Comparison of ENCODE assay signal across 10 cellular contexts in genomic region chr10:97673736-97674525, GRCh38. TPM values are rescaled to one million over a fixed set of nuclear protein-coding genes. Genes with fewer than 3 reads are reported as not detected.
DNase-seq lines count a peak whose midpoint lies in the region; ATAC-seq and TF ChIP-seq lines count a peak whose summit lies in the region.
"Had no signal": no experiment of that assay in that cellular context is flagged by ENCODE, and none has a peak within 500 bp of the region (broad histone marks: within the 10 kb centered on the region; RNA-seq: fewer than 3 reads in every experiment).

No MANE protein-coding gene starts in this region.

- TF ChIP-seq CTCF in fibroblast of pulmonary artery (IDR thresholded peaks at IDR 0.05; ENCODE audit: low read length, missing control alignments) (no peak), uterus (IDR thresholded peaks at IDR 0.05) (no peak), GM13977 (IDR thresholded peaks at IDR 0.05; ENCODE audit: extremely low read depth, insufficient read depth, missing control alignments) (no peak)

- no peaks in the 10 kb centered on the region for H3K9me3 ChIP-seq in uterus

- no peak overlapping the region for H3K4me3 ChIP-seq in fibroblast of pulmonary artery (replicated peaks; ENCODE audit: low read depth, low read length)
- no peak overlapping the region for H3K4me3 ChIP-seq in uterus
- H3K4me3 ChIP-seq: coronary artery had no signal

- in situ Hi-C loops in GM13977 (cut with MboI; ENCODE audit: low pct_unique_long_range_greater_than_20kb, low sequenced_read_pairs, unreplicated experiment), result loop anchor here (10.0 kb wide), 1 partner anchor 51 kb away; no protein-coding TSS in a partner anchor

- ATAC-seq in SK-N-SH treated with all-trans-retinoic acid at 6 μM for 48 hours, result peak; percentile 56
- ATAC-seq in HG03025 (IDR thresholded peaks at IDR 0.05; ENCODE audit: low FRiP score, unreplicated experiment), result no peak

- H3K36me3 ChIP-seq in uterus, result no peaks in the 10 kb centered on the region

- peak overlapping the region; percentile 24 to 69 for H3K27ac ChIP-seq in uterus
- H3K27ac ChIP-seq: coronary artery, VCaP had no signal

- no peaks in the 10 kb centered on the region for H3K27me3 ChIP-seq in uterus

- intact Hi-C loops in uterus (cut with DNase I; ENCODE audit: low total_unique reads), result no loop called here

- no peak for TF ChIP-seq POLR2A in uterus (IDR thresholded peaks at IDR 0.05)

- no peaks in the 10 kb centered on the region for H3K4me1 ChIP-seq in uterus

- peak; percentile 10 to 17 for DNase-seq in stimulated activated CD4-positive, alpha-beta T cell treated with anti-CD3 and anti-CD28 coated beads, Interleukin-15, amount 100 ng/mL, for 48 hours (ENCODE audit: low read depth in 2 of 2)
- DNase-seq in stimulated activated CD4-positive, alpha-beta T cell treated with anti-CD3 and anti-CD28 coated beads, Interleukin-4, amount 100 ng/mL, for 4 hours, result no peak
- peak; percentile 80 for DNase-seq in fibroblast of pulmonary artery (ENCODE audit: low read depth)
- peak; percentile 38 to 54 for DNase-seq in uterus
- no peak for DNase-seq in GM13977 (ENCODE audit: low spot score)
- DNase-seq in DMS114 treated with DMSO at 0.1 percent for 48 hours (lab: John Stamatoyannopoulos, UW; ENCODE audit: unreplicated experiment), result no peak

TF ChIP-seq in SK-N-SH treated with all-trans-retinoic acid at 6 μM for 48 hours, 23 proteins besides CTCF, POLR2A, EP300 and RAD21:
- no peak for TF ChIP-seq TSHZ2 (CRISPR knock-in tag; IDR thresholded peaks at IDR 0.05)
- TF ChIP-seq PATZ1 (CRISPR knock-in tag; IDR thresholded peaks at IDR 0.05; ENCODE audit: borderline replicate concordance), result no peak
- no peak for TF ChIP-seq ISL1 (CRISPR knock-in tag; IDR thresholded peaks at IDR 0.05)
TF ChIP-seq in SK-N-SH treated with all-trans-retinoic acid at 6 μM for 48 hours: peak in this region for 0.

RNA-seq across cellular contexts. Expression of gene AVPI1, which starts 13.1 kb away (rescaled TPM):
- total RNA-seq in uterus, result 10 to 100 TPM in 2 of 4 donors, 1 to 10 TPM in 1, under 1 TPM in 1; 0.51 to 15.1 (median 10.8) TPM

RNA-seq across cellular contexts. Expression of gene PI4K2A, which starts 33.5 kb away (rescaled TPM):
- 10 to 100 TPM in 3 of 4 donors, 1 to 10 TPM in 1; 5.6 to 14.7 (median 11.9) TPM for total RNA-seq in uterus

RNA-seq across cellular contexts. Expression of gene MARVELD1, which starts 39.6 kb away (rescaled TPM):
- 100 to 1,000 TPM in 1 of 4 donors, 10 to 100 TPM in 3; 36.9 to 158 (median 59.4) TPM for total RNA-seq in uterus

RNA-seq across cellular contexts. Expression of gene MORN4, which starts 40.6 kb away (rescaled TPM):
- 10 to 100 TPM in 3 of 4 donors, 1 to 10 TPM in 1; 3.1 to 11.5 (median 10.8) TPM for total RNA-seq in uterus

Comparison
In these comparisons a context has a peak if more than half of its experiments do, and no peak if none do; other contexts are left out.
1. DNase-seq: peak in stimulated activated CD4-positive, alpha-beta T cell treated with anti-CD3 and anti-CD28 coated beads, Interleukin-15, amount 100 ng/mL, for 48 hours (2 of 2), fibroblast of pulmonary artery (single experiment) and uterus (2 of 2); none in stimulated activated CD4-positive, alpha-beta T cell treated with anti-CD3 and anti-CD28 coated beads, Interleukin-4, amount 100 ng/mL, for 4 hours (0 of 2), GM13977 (single experiment) and DMS114 treated with DMSO at 0.1 percent for 48 hours (single experiment).